Comparison of ENCODE assay signal across 38 cellular contexts in genomic region chr10:61192042-61192441, GRCh38.
"Had no signal": no experiment of that assay in that cellular context is flagged by ENCODE, and none has a peak within 500 bp of the region (broad histone marks: within the 10 kb centered on the region; RNA-seq: fewer than 3 reads in every experiment).

No MANE protein-coding gene starts in this region.

- H3K4me1 ChIP-seq: adrenal gland, breast epithelium had no signal

- H3K36me3 Mint-ChIP-seq: activated naive CD4-positive, alpha-beta T cell treated with anti-CD3 and anti-CD28 coated beads, Interleukin-2, amount 10 ng/mL, durations not matched to agents 7 days and 5 days; activated naive CD4-positive, alpha-beta T cell treated with anti-CD3 and anti-CD28 coated beads, Interleukin-2, amount 50 U/mL, for 24 hours; activated naive CD8-positive, alpha-beta T cell treated with anti-CD3 and anti-CD28 coated beads for 36 hours; activated naive CD8-positive, alpha-beta T cell treated with anti-CD3 and anti-CD28 coated beads, Interleukin-2, amount 10 ng/mL, durations not matched to agents 7 days and 5 days; brain had no signal

- H3K27ac ChIP-seq: adrenal gland, ascending aorta, body of pancreas, brain microvascular endothelial cell, breast epithelium, cardiac muscle cell had no signal

- H3K4me1 Mint-ChIP-seq: activated naive CD4-positive, alpha-beta T cell treated with anti-CD3 and anti-CD28 coated beads, Interleukin-2, amount 10 ng/mL, durations not matched to agents 7 days and 5 days; activated naive CD4-positive, alpha-beta T cell treated with anti-CD3 and anti-CD28 coated beads, Interleukin-2, amount 50 U/mL, for 24 hours; activated naive CD8-positive, alpha-beta T cell treated with anti-CD3 and anti-CD28 coated beads for 36 hours; activated naive CD8-positive, alpha-beta T cell treated with anti-CD3 and anti-CD28 coated beads, Interleukin-2, amount 10 ng/mL, durations not matched to agents 7 days and 5 days; activated naive CD8-positive, alpha-beta T cell treated with anti-CD3 and anti-CD28 coated beads, Interleukin-2, amount 50 U/mL, for 24 hours; activated T-helper 17 cell treated with anti-CD3 and anti-CD28 coated beads, Interleukin-2, amount 50 U/mL, for 72 hours; central memory CD8-positive, alpha-beta T cell had no signal

- H3K4me3 Mint-ChIP-seq: activated naive CD4-positive, alpha-beta T cell treated with anti-CD3 and anti-CD28 coated beads for 36 hours; activated naive CD4-positive, alpha-beta T cell treated with anti-CD3 and anti-CD28 coated beads, Interleukin-2, amount 10 ng/mL, durations not matched to agents 7 days and 5 days; activated naive CD4-positive, alpha-beta T cell treated with anti-CD3 and anti-CD28 coated beads, Interleukin-2, amount 50 U/mL, for 24 hours; activated naive CD8-positive, alpha-beta T cell; activated naive CD8-positive, alpha-beta T cell treated with anti-CD3 and anti-CD28 coated beads for 36 hours; activated naive CD8-positive, alpha-beta T cell treated with anti-CD3 and anti-CD28 coated beads, Interleukin-2, amount 10 ng/mL, durations not matched to agents 7 days and 5 days; activated naive CD8-positive, alpha-beta T cell treated with anti-CD3 and anti-CD28 coated beads, Interleukin-2, amount 50 U/mL, for 24 hours; activated T-cell treated with anti-CD3 and anti-CD28 coated beads, Interleukin-2, amount 50 U/mL, for 24 hours; activated T-cell treated with anti-CD3 and anti-CD28 coated beads, Interleukin-2, amount 50 U/mL, for 4 hours; activated T-cell treated with anti-CD3 and anti-CD28 coated beads, Interleukin-2, amount 50 U/mL, for 72 hours; activated T-helper 1 cell treated with anti-CD3 and anti-CD28 coated beads, Interleukin-12 subunit alpha, Interleukin-12 subunit beta, Interleukin-2, Interleukin-4 antibody, amounts not matched to agents 30 ng/mL and 10 ng/mL and 1 ng/mL, durations not matched to agents 14 hours and 24 hours and 36 hours; activated T-helper 17 cell treated with anti-CD3 and anti-CD28 coated beads, Interleukin-2, amount 50 U/mL, for 72 hours; brain; central memory CD8-positive, alpha-beta T cell had no signal

- H3K9me3 ChIP-seq: adrenal gland, ascending aorta, body of pancreas had no signal

- H3K4me3 ChIP-seq: adrenal gland, ascending aorta, body of pancreas, breast epithelium, cardiac muscle cell had no signal

- H3K27me3 ChIP-seq: adrenal gland, ascending aorta, body of pancreas, brain microvascular endothelial cell, breast epithelium, cardiac muscle cell had no signal

- H3K36me3 ChIP-seq: adrenal gland, ascending aorta, brain microvascular endothelial cell, breast epithelium, cardiac muscle cell had no signal

- H3K27ac Mint-ChIP-seq: activated naive CD4-positive, alpha-beta T cell treated with anti-CD3 and anti-CD28 coated beads for 36 hours; activated naive CD4-positive, alpha-beta T cell treated with anti-CD3 and anti-CD28 coated beads, Interleukin-2, amount 10 ng/mL, durations not matched to agents 7 days and 5 days; activated naive CD4-positive, alpha-beta T cell treated with anti-CD3 and anti-CD28 coated beads, Interleukin-2, amount 50 U/mL, for 24 hours; activated naive CD4-positive, alpha-beta T cell treated with anti-CD3 and anti-CD28 coated beads, Interleukin-2, amount 50 U/mL, for 72 hours; activated naive CD8-positive, alpha-beta T cell; activated naive CD8-positive, alpha-beta T cell treated with anti-CD3 and anti-CD28 coated beads for 36 hours; activated naive CD8-positive, alpha-beta T cell treated with anti-CD3 and anti-CD28 coated beads, Interleukin-2, amount 10 ng/mL, durations not matched to agents 7 days and 5 days; activated naive CD8-positive, alpha-beta T cell treated with anti-CD3 and anti-CD28 coated beads, Interleukin-2, amount 50 U/mL, for 24 hours; activated T-cell treated with anti-CD3 and anti-CD28 coated beads, Interleukin-2, amount 50 U/mL, for 24 hours; activated T-cell treated with anti-CD3 and anti-CD28 coated beads, Interleukin-2, amount 50 U/mL, for 72 hours; activated T-helper 1 cell treated with anti-CD3 and anti-CD28 coated beads, Interleukin-12 subunit alpha, Interleukin-12 subunit beta, Interleukin-2, Interleukin-4 antibody, amounts not matched to agents 30 ng/mL and 10 ng/mL and 1 ng/mL, durations not matched to agents 14 hours and 24 hours and 36 hours; activated T-helper 17 cell treated with anti-CD3 and anti-CD28 coated beads, Interleukin-2, amount 50 U/mL, for 72 hours; activated T-helper 2 cell treated with anti-CD3 and anti-CD28 coated beads, Interferon-gamma antibody, Interleukin-2, Interleukin-4, amounts not matched to agents 10 μg/mL and 5 μg/mL and 100 μg/mL, durations not matched to agents 14 hours and 24 hours and 36 hours; brain had no signal

- ATAC-seq: activated naive CD4-positive, alpha-beta T cell treated with anti-CD3 and anti-CD28 coated beads, Interleukin-2, amount 50 U/mL, for 72 hours; activated naive CD8-positive, alpha-beta T cell treated with anti-CD3 and anti-CD28 coated beads, Interleukin-2, amount 50 U/mL, for 24 hours; activated T-cell treated with anti-CD3 and anti-CD28 coated beads, Interleukin-2, amount 50 U/mL, for 4 hours; activated T-cell treated with anti-CD3 and anti-CD28 coated beads, Interleukin-2, amount 50 U/mL, for 72 hours; activated T-helper 17 cell treated with anti-CD3 and anti-CD28 coated beads, Interleukin-2, amount 50 U/mL, for 72 hours; body of pancreas had no signal

- H3K27me3 Mint-ChIP-seq: activated naive CD4-positive, alpha-beta T cell treated with anti-CD3 and anti-CD28 coated beads, Interleukin-2, amount 10 ng/mL, durations not matched to agents 7 days and 5 days; activated naive CD4-positive, alpha-beta T cell treated with anti-CD3 and anti-CD28 coated beads, Interleukin-2, amount 50 U/mL, for 24 hours; activated naive CD8-positive, alpha-beta T cell treated with anti-CD3 and anti-CD28 coated beads, Interleukin-2, amount 10 ng/mL, durations not matched to agents 7 days and 5 days; activated naive CD8-positive, alpha-beta T cell treated with anti-CD3 and anti-CD28 coated beads, Interleukin-2, amount 50 U/mL, for 24 hours; activated T-cell treated with anti-CD3 and anti-CD28 coated beads, Interleukin-2, amount 50 U/mL, for 24 hours; central memory CD8-positive, alpha-beta T cell had no signal

- DNase-seq: activated effector memory CD4-positive, alpha-beta T cell treated with anti-CD3 and anti-CD28 coated beads, Interleukin-2, amount 50 U/mL, for 16 hours; activated effector memory CD4-positive, alpha-beta T cell treated with Interleukin-2 at 50 U/mL for 16 hours; activated gamma-delta T cell; activated gamma-delta T cell treated with Interleukin-2 at 50 U/mL for 16 hours; activated naive CD4-positive, alpha-beta T cell; activated naive CD4-positive, alpha-beta T cell treated with anti-CD3 and anti-CD28 coated beads for 36 hours; activated naive CD4-positive, alpha-beta T cell treated with anti-CD3 and anti-CD28 coated beads, Interleukin-2, amount 10 ng/mL, durations not matched to agents 7 days and 5 days; activated naive CD4-positive, alpha-beta T cell treated with anti-CD3 and anti-CD28 coated beads, Interleukin-2, amount 50 U/mL, for 16 hours; activated naive CD4-positive, alpha-beta T cell treated with Interleukin-2 at 50 U/mL for 16 hours; activated naive CD8-positive, alpha-beta T cell treated with anti-CD3 and anti-CD28 coated beads for 36 hours; activated naive CD8-positive, alpha-beta T cell treated with anti-CD3 and anti-CD28 coated beads, Interleukin-2, amount 10 ng/mL, durations not matched to agents 7 days and 5 days; activated naive CD8-positive, alpha-beta T cell treated with anti-CD3 and anti-CD28 coated beads, Interleukin-2, amount 50 U/mL, for 24 hours; activated T-cell treated with anti-CD3 and anti-CD28 coated beads, Interleukin-2, amount 50 U/mL, for 1 hour; activated T-cell treated with anti-CD3 and anti-CD28 coated beads, Interleukin-2, amount 50 U/mL, for 24 hours; activated T-cell treated with anti-CD3 and anti-CD28 coated beads, Interleukin-2, amount 50 U/mL, for 4 hours; activated T-cell treated with anti-CD3 and anti-CD28 coated beads, Interleukin-2, amount 50 U/mL, for 48 hours; activated T-cell treated with anti-CD3 and anti-CD28 coated beads, Interleukin-2, amount 50 U/mL, for 72 hours; adrenal gland; amniotic stem cell; amygdala; anterior cingulate cortex; aorta; body of pancreas; brain microvascular endothelial cell; caudate nucleus; central memory CD4-positive, alpha-beta T cell; cerebellar nuclear complex had no signal

- H3K9me3 Mint-ChIP-seq: activated naive CD8-positive, alpha-beta T cell treated with anti-CD3 and anti-CD28 coated beads for 36 hours; activated T-cell treated with anti-CD3 and anti-CD28 coated beads, Interleukin-2, amount 50 U/mL, for 24 hours; activated T-helper 2 cell treated with anti-CD3 and anti-CD28 coated beads, Interferon-gamma antibody, Interleukin-2, Interleukin-4, amounts not matched to agents 10 μg/mL and 5 μg/mL and 100 μg/mL, durations not matched to agents 14 hours and 24 hours and 36 hours had no signal
